Comparison of ENCODE assay signal across 26 cellular contexts in the genomic region with DNA sequence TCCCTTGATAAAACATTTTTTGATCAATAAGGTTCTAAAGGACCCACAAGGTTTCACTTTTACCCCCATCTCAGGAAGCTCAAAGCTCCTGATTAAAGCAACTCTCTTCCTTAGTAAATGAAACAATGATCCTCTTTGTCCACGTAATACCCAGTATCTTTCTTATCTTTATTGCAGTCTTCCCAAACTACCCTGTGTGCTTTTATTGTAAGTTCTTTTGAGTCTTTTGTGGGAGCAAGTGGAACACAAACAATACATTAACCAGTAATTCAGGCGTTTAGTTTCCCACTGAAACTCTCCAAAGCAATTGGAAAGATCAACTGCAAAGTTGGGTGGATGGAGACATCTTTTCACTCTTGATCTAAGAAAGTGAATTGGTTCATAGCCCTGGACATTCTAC.
"Had no signal": no experiment of that assay in that cellular context is flagged by ENCODE, and none has a peak within 500 bp of the region (broad histone marks: within the 10 kb centered on the region; RNA-seq: fewer than 3 reads in every experiment).

No MANE protein-coding gene starts in this region.

- H3K27me3 ChIP-seq: dorsolateral prefrontal cortex, esophagus squamous epithelium, stomach had no signal

- H3K4me3 Mint-ChIP-seq: immature natural killer cell, memory B cell, mesothelial cell of epicardium, naive B cell, nephron had no signal

- H3K27ac ChIP-seq: coronary artery, dorsolateral prefrontal cortex, epithelial cell of prostate, esophagus squamous epithelium, left ventricle myocardium inferior, lower lobe of right lung, parathyroid adenoma, psoas muscle, stomach had no signal

- DNase-seq: cerebellar nuclear complex; dorsolateral prefrontal cortex; effector CD8-positive, alpha-beta T cell; esophagus squamous epithelium; foreskin fibroblast; immature natural killer cell; left ventricle myocardium inferior; lower lobe of right lung; naive B cell; psoas muscle; retina; stimulated activated CD4-positive, alpha-beta T cell treated with anti-CD3 and anti-CD28 coated beads, Interleukin-2, amount 100 ng/mL, for 24 hours; stimulated activated naive CD4-positive, alpha-beta T cell; stomach; substantia nigra; trophoblast cell had no signal

- H3K9ac ChIP-seq: parathyroid adenoma had no signal

- H3K4me1 Mint-ChIP-seq: immature natural killer cell, mesothelial cell of epicardium had no signal

- H3K4me3 ChIP-seq: coronary artery, dorsolateral prefrontal cortex, esophagus squamous epithelium, left ventricle myocardium inferior, lower lobe of right lung, psoas muscle, stomach, thoracic aorta had no signal

- H3K36me3 Mint-ChIP-seq: immature natural killer cell, memory B cell, mesothelial cell of epicardium had no signal

- FAIRE-seq: endometrium, keratinocyte had no signal

- H3K27me3 Mint-ChIP-seq: memory B cell had no signal

- H3K9me3 ChIP-seq: esophagus squamous epithelium, lower lobe of right lung, thoracic aorta had no signal

- H3K4me1 ChIP-seq: parathyroid adenoma, psoas muscle had no signal

- H3K27ac Mint-ChIP-seq: immature natural killer cell, memory B cell, mesothelial cell of epicardium, naive B cell had no signal

- H3K36me3 ChIP-seq: esophagus squamous epithelium, left ventricle myocardium inferior, lower lobe of right lung, stomach, thoracic aorta had no signal

- ATAC-seq: lower lobe of right lung, psoas muscle, sciatic nerve had no signal
